Comparison of ENCODE assay signal across 1 cellular context in the genomic region with DNA sequence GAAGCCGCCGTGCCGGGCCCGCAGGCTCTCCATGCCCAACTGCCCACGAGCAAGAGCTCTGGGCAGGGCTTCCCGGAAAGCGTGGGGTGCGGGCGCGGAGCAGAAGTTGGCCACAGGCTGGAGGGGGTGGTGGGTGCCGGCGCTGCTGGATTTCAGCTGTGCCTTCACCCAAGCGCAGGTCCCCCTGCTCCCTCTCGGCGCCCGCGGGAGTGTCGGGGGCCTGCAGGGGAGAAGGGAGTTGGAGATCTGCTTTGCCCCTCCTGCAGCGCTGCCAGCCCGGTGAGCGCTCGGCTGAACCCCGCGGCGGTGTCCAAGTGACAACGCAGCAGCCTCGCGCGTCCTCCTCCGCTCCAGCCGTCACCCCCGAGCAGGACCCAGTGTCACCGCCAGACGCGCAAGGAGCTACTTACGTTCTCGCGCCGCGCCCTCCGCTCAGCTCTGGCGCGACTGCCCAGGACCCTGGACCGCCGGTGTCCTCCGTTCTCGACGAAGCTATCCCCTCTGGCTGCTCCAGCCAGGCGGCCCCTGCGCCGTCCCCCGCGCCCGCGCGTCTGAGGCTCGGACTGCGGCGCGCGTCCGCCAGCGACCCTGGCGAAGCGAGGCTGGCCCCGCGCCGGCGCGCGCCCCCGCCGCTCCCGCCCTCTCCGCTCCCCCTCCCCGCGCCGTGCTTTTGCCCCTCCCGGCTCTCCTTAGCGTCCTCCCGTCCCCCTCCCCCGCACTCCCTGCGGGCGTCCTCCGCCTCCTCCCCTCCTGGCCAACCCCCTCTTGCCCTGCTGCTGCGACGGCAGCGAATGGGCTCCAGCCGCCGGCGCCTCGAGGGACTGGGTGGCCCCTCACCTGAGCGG.
TF ChIP-seq lines count a peak whose summit lies in the region.

A gene (minus strand): TSS at position 604 of the 845 bp plus-strand sequence. CDS start 216,372 bp downstream, outside the sequence.

TF ChIP-seq in GM23338, 12 proteins besides CTCF, POLR2A, EP300 and RAD21 (continued from another document):
- TF ChIP-seq, protein P1, sequence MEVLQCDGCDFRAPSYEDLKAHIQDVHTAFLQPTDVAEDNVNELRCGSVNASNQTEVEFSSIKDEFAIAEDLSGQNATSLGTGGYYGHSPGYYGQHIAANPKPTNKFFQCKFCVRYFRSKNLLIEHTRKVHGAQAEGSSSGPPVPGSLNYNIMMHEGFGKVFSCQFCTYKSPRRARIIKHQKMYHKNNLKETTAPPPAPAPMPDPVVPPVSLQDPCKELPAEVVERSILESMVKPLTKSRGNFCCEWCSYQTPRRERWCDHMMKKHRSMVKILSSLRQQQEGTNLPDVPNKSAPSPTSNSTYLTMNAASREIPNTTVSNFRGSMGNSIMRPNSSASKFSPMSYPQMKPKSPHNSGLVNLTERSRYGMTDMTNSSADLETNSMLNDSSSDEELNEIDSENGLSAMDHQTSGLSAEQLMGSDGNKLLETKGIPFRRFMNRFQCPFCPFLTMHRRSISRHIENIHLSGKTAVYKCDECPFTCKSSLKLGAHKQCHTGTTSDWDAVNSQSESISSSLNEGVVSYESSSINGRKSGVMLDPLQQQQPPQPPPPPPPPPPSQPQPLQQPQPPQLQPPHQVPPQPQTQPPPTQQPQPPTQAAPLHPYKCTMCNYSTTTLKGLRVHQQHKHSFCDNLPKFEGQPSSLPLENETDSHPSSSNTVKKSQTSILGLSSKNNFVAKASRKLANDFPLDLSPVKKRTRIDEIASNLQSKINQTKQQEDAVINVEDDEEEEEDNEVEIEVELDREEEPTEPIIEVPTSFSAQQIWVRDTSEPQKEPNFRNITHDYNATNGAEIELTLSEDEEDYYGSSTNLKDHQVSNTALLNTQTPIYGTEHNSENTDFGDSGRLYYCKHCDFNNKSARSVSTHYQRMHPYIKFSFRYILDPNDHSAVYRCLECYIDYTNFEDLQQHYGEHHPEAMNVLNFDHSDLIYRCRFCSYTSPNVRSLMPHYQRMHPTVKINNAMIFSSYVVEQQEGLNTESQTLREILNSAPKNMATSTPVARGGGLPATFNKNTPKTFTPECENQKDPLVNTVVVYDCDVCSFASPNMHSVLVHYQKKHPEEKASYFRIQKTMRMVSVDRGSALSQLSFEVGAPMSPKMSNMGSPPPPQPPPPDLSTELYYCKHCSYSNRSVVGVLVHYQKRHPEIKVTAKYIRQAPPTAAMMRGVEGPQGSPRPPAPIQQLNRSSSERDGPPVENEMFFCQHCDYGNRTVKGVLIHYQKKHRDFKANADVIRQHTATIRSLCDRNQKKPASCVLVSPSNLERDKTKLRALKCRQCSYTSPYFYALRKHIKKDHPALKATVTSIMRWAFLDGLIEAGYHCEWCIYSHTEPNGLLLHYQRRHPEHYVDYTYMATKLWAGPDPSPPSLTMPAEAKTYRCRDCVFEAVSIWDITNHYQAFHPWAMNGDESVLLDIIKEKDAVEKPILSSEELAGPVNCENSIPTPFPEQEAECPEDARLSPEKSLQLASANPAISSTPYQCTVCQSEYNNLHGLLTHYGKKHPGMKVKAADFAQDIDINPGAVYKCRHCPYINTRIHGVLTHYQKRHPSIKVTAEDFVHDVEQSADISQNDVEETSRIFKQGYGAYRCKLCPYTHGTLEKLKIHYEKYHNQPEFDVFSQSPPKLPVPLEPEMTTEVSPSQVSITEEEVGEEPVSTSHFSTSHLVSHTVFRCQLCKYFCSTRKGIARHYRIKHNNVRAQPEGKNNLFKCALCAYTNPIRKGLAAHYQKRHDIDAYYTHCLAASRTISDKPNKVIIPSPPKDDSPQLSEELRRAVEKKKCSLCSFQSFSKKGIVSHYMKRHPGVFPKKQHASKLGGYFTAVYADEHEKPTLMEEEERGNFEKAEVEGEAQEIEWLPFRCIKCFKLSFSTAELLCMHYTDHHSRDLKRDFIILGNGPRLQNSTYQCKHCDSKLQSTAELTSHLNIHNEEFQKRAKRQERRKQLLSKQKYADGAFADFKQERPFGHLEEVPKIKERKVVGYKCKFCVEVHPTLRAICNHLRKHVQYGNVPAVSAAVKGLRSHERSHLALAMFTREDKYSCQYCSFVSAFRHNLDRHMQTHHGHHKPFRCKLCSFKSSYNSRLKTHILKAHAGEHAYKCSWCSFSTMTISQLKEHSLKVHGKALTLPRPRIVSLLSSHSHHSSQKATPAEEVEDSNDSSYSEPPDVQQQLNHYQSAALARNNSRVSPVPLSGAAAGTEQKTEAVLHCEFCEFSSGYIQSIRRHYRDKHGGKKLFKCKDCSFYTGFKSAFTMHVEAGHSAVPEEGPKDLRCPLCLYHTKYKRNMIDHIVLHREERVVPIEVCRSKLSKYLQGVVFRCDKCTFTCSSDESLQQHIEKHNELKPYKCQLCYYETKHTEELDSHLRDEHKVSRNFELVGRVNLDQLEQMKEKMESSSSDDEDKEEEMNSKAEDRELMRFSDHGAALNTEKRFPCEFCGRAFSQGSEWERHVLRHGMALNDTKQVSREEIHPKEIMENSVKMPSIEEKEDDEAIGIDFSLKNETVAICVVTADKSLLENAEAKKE (CRISPR knock-in tag; IDR thresholded peaks at IDR 0.05) = no peak
- TF ChIP-seq, protein P2, sequence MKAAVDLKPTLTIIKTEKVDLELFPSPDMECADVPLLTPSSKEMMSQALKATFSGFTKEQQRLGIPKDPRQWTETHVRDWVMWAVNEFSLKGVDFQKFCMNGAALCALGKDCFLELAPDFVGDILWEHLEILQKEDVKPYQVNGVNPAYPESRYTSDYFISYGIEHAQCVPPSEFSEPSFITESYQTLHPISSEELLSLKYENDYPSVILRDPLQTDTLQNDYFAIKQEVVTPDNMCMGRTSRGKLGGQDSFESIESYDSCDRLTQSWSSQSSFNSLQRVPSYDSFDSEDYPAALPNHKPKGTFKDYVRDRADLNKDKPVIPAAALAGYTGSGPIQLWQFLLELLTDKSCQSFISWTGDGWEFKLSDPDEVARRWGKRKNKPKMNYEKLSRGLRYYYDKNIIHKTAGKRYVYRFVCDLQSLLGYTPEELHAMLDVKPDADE (IDR thresholded peaks at IDR 0.05) = no peak
- TF ChIP-seq CREB1 (CRISPR knock-in tag; IDR thresholded peaks at IDR 0.05; ENCODE audit: low read depth) = 0 out of 2 replicates have a peak, but pooled peaks have one; percentile 16
- TF ChIP-seq POLR2AphosphoS5 (IDR thresholded peaks at IDR 0.05; ENCODE audit: low read depth) = peak; percentile 5; the same call in 1 of the 2 replicates
- no peak for TF ChIP-seq STAT1 (IDR thresholded peaks at IDR 0.05; ENCODE audit: unreplicated experiment)
